Comparison of ENCODE assay signal across 9 cellular contexts in genomic region chr1:182054698-182055326, GRCh38. TPM values are rescaled to one million over a fixed set of nuclear protein-coding genes. Genes with fewer than 3 reads are reported as not detected.
A peak's percentile ranks its signal among the peaks of the same experiment; 100 is the strongest.
DNase-seq lines count a peak whose midpoint lies in the region; ATAC-seq and FAIRE-seq lines count a peak whose summit lies in the region.
"Had no signal": no experiment of that assay in that cellular context is flagged by ENCODE, and none has a peak within 500 bp of the region (broad histone marks: within the 10 kb centered on the region; RNA-seq: fewer than 3 reads in every experiment).

No MANE protein-coding gene starts in this region.

- ATAC-seq in HG02970 (IDR thresholded peaks at IDR 0.05; ENCODE audit: low FRiP score, unreplicated experiment), result no peak

- intact Hi-C loops in posterior vena cava (cut with DNase I), result no loop called here

- DNase-seq in COR-L47 (lab: John Stamatoyannopoulos, UW) (peak; percentile 58), GM19240 (ENCODE audit: insufficient read length, low spot score) (peak; percentile 39), NCI-H2107 (lab: John Stamatoyannopoulos, UW) (peak; percentile 14), frontal cortex (ENCODE audit: low spot score in 2 of 2) (peak; percentile 31 to 43), posterior vena cava (ENCODE audit: low spot score) (no peak)
- peak; percentile 50 to 59 for DNase-seq in activated CD4-positive, alpha-beta T cell treated with anti-CD3 and anti-CD28 coated beads, Interleukin-2, amount 50 U/mL, for 4 hours
- peak; percentile 23 to 40 for DNase-seq in stimulated activated CD4-positive, alpha-beta T cell treated with anti-CD3 and anti-CD28 coated beads, Interleukin-1b, Interleukin-23, amount 100 ng/mL, for 4 hours (ENCODE audit: low read depth in 2 of 2)

- no peak for FAIRE-seq in frontal cortex (lab: Jason Lieb, UNC)

RNA-seq across cellular contexts. Expression of gene ZNF648, which starts 6.7 kb away (rescaled TPM):
- total RNA-seq in frontal cortex (under 0.01 TPM), posterior vena cava (not detected)
- total RNA-seq: activated CD8-positive, alpha-beta memory T cell treated with anti-CD3 and anti-CD28 coated beads for 36 hours had no signal
